Comparison of ENCODE assay signal across 14 cellular contexts in the genomic region with DNA sequence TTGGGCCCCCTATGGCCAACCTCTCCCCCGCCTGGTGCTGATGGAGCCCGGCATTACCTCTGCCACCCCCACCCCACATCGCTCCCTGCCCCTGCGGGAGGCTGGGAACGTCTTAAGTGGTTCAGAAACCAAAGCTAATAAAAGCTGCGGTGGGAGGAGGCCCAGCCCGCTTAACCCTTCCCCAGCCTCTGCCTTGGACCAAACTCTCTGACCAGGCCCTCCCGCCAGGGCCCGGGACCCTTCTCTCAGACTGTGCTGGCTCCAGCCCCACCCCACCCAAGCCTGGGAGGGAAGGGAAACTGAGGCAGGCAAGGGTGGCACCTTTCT. TPM values are rescaled to one million over a fixed set of nuclear protein-coding genes. Genes with fewer than 3 reads are reported as not detected.
DNase-seq lines count a peak whose midpoint lies in the region; ATAC-seq and TF ChIP-seq lines count a peak whose summit lies in the region.
"Had no signal": no experiment of that assay in that cellular context is flagged by ENCODE, and none has a peak within 500 bp of the region (broad histone marks: within the 10 kb centered on the region; RNA-seq: fewer than 3 reads in every experiment).

No MANE protein-coding gene starts in this region.

- TF ChIP-seq CTCF in KMS-11 (conservative IDR thresholded peaks at IDR 0.05; ENCODE audit: low read depth, low read length) (no peak), thoracic aorta (IDR thresholded peaks at IDR 0.05) (no peak)

- no peak for ATAC-seq in thoracic aorta (ENCODE audit: insufficient number of reproducible peaks, low FRiP score, low read depth)
- ATAC-seq in GM19395 (IDR thresholded peaks at IDR 0.05; ENCODE audit: unreplicated experiment), result no peak
- ATAC-seq: GM12878 had no signal

- H3K27me3 ChIP-seq in KMS-11 (ENCODE audit: insufficient read depth, low read depth) (no peaks in the 10 kb centered on the region), duodenal mucosa (ENCODE audit: control insufficient read depth in 1 of 2, insufficient read depth in 2 of 2, low read length in 2 of 2) (no peaks in the 10 kb centered on the region), mucosa of rectum (ENCODE audit: control insufficient read depth in 2 of 2, insufficient read depth in 2 of 2, low read length in 2 of 2) (no peaks in the 10 kb centered on the region), thoracic aorta (replicated peaks; ENCODE audit: insufficient read depth) (no peaks in the 10 kb centered on the region)

- H3K27ac ChIP-seq in KMS-11 (peak overlapping the region; percentile 26; the same call in 1 of the 2 replicates), duodenal mucosa (ENCODE audit: low read depth, low read length) (peak overlapping the region; percentile 73), mucosa of rectum (ENCODE audit: low read depth in 2 of 2, low read length in 2 of 2) (peak overlapping the region; percentile 36 to 67), thoracic aorta (peak overlapping the region; percentile 94 to 98)

- H3K4me1 ChIP-seq in KMS-11 (ENCODE audit: low read depth, poor library complexity, severe bottlenecking) (peaks cover 44% of the 10 kb centered on the region), duodenal mucosa (ENCODE audit: control insufficient read depth in 1 of 2, insufficient read depth in 2 of 2, low read length in 2 of 2) (peaks cover 3 to 5% of the 10 kb centered on the region in 2 donors), mucosa of rectum (ENCODE audit: control insufficient read depth in 2 of 2, insufficient read depth in 2 of 2, low read length in 2 of 2) (peaks cover 5 to 7% of the 10 kb centered on the region in 2 donors), thoracic aorta (ENCODE audit: control insufficient read depth in 1 of 2, low read depth in 2 of 2) (peaks cover 30 to 59% of the 10 kb centered on the region in 2 donors)

- DNase-seq in thoracic aorta (ENCODE audit: low spot score) (no peak), posterior vena cava (ENCODE audit: low spot score) (no peak), DMS 273 (lab: John Stamatoyannopoulos, UW; ENCODE audit: unreplicated experiment) (no peak), mucosa of gallbladder (ENCODE audit: low spot score) (no peak)
- DNase-seq: activated CD4-positive, alpha-beta T cell treated with anti-CD3 and anti-CD28 coated beads for 4 hours; COR-L47; NCI-H526 treated with DMSO at 0.1 percent for 48 hours; small intestine had no signal

- H3K9me3 ChIP-seq in duodenal mucosa (ENCODE audit: control insufficient read depth in 1 of 2, low read length in 2 of 2) (no peaks in the 10 kb centered on the region), mucosa of rectum (ENCODE audit: control insufficient read depth in 2 of 2, low read length in 2 of 2) (no peaks in the 10 kb centered on the region), thoracic aorta (no peaks in the 10 kb centered on the region)

- H2AFZ ChIP-seq in KMS-11 (ENCODE audit: low read depth), result no peak overlapping the region

- H4K20me1 ChIP-seq in KMS-11 (ENCODE audit: insufficient read depth), result no peaks in the 10 kb centered on the region

- H3K36me3 ChIP-seq in KMS-11 (ENCODE audit: insufficient read depth) (no peaks in the 10 kb centered on the region), duodenal mucosa (ENCODE audit: control insufficient read depth in 1 of 2, insufficient read depth in 2 of 2, low read length in 2 of 2) (peaks cover 3 to 23% of the 10 kb centered on the region in 2 donors), mucosa of rectum (ENCODE audit: control insufficient read depth in 2 of 2, insufficient read depth in 2 of 2, low read length in 2 of 2) (peaks cover 16 to 17% of the 10 kb centered on the region in 2 donors), thoracic aorta (peaks cover 45% of the 10 kb centered on the region)

- H3K4me3 ChIP-seq in KMS-11 (IDR thresholded peaks at IDR 0.05; ENCODE audit: insufficient read depth, low read depth, low read length), result no peak overlapping the region
- H3K4me3 ChIP-seq in duodenal mucosa (ENCODE audit: low read depth in 1 of 2, low read length in 2 of 2), result no peak overlapping the region
- H3K4me3 ChIP-seq in mucosa of rectum (ENCODE audit: low read length in 2 of 2), result no peak overlapping the region
- H3K4me3 ChIP-seq in thoracic aorta, result peak overlapping the region; percentile 26
- H3K4me3 ChIP-seq: GM12878 had no signal

- peak overlapping the region; percentile 75 for H3K4me2 ChIP-seq in KMS-11

- H3K79me2 ChIP-seq in KMS-11 (ENCODE audit: insufficient read depth, low read depth), result no peaks in the 10 kb centered on the region

- intact Hi-C loops in posterior vena cava (cut with DNase I), result loop anchor here in 1 of 2 donors (10.0 kb wide), 1 partner anchor 93 kb away; the partner anchor contains the start of gene NFIC

- no peak overlapping the region for H3K9ac ChIP-seq in KMS-11
- no peak overlapping the region for H3K9ac ChIP-seq in duodenal mucosa (ENCODE audit: low read depth in 1 of 2, low read length in 2 of 2)
- no peak overlapping the region for H3K9ac ChIP-seq in mucosa of rectum (ENCODE audit: low read depth in 1 of 2, low read length in 2 of 2)

RNA-seq across cellular contexts. Expression of gene SMIM24, which starts 22.1 kb away (rescaled TPM):
- total RNA-seq in thoracic aorta (not detected), posterior vena cava (not detected), mucosa of gallbladder (712 TPM)
- total RNA-seq: left cardiac atrium had no signal

RNA-seq across cellular contexts. Expression of gene SMIM44, which starts 25.0 kb away (rescaled TPM):
- total RNA-seq in thoracic aorta, result not detected
- total RNA-seq in posterior vena cava, result not detected
- 3.7 TPM for total RNA-seq in mucosa of gallbladder
- total RNA-seq: GM12878, left cardiac atrium had no signal

RNA-seq across cellular contexts. Expression of gene DOHH, which starts 42.3 kb away (rescaled TPM):
- total RNA-seq in thoracic aorta (10 to 100 TPM; 22.0 to 24.2 TPM), posterior vena cava (10 to 100 TPM; 10.1 to 10.7 TPM), mucosa of gallbladder (11.6 TPM)

RNA-seq across cellular contexts. Expression of gene FZR1, which starts 47.9 kb away (rescaled TPM):
- total RNA-seq in thoracic aorta, result 10 to 100 TPM; 29.6 to 33.8 TPM
- total RNA-seq in posterior vena cava, result 10 to 100 TPM; 29.0 to 29.5 TPM
- total RNA-seq in mucosa of gallbladder, result 84.7 TPM

Comparison
In these comparisons a context has a peak if more than half of its experiments do, and no peak if none do; other contexts are left out.
1. H3K27ac ChIP-seq: peak in every context shown above with its lines; median percentile 96 in thoracic aorta; 73 in duodenal mucosa; 52 in mucosa of rectum; 26 in KMS-11.
2. RNA of gene SMIM24, which starts 22.1 kb away (total RNA-seq): 712 TPM in mucosa of gallbladder (single experiment); not detected in thoracic aorta and not detected in posterior vena cava; every median in the first group is over 100 times any median in the second.